In genomic region chr9:94374176-94375056, GRCh38 we compare ENCODE assay signal across 8 cellular contexts. TPM values are rescaled to one million over a fixed set of nuclear protein-coding genes. Genes with fewer than 3 reads are reported as not detected.
A peak's percentile ranks its signal among the peaks of the same experiment; 100 is the strongest.
DNase-seq lines count a peak whose midpoint lies in the region; ATAC-seq and TF ChIP-seq lines count a peak whose summit lies in the region.
"Not testable (repeated sequence)": the region's sequence is repeated elsewhere in the genome, so short reads cannot be mapped to it uniquely, and the experiment has no call there.

No MANE protein-coding gene starts in this region.

- not testable (repeated sequence) for H3K9me3 ChIP-seq in CD8-positive, alpha-beta memory T cell (ENCODE audit: low read length); duodenal mucosa (ENCODE audit: control insufficient read depth in 1 of 2, low read length in 2 of 2)

- intact Hi-C loops in lower leg skin (cut with DNase I; ENCODE audit: low total_unique reads), result not testable (repeated sequence)

- WGBS in lower leg skin, 2 donors, result 0 to 1% methylated on average over 50 to 96 of the region's 106 CpGs

- not testable (repeated sequence) for H3K27me3 Mint-ChIP-seq in CD8-positive, alpha-beta memory T cell

- not testable (repeated sequence) for H3K36me3 Mint-ChIP-seq in CD8-positive, alpha-beta memory T cell

- H3K4me1 ChIP-seq in CD8-positive, alpha-beta memory T cell (ENCODE audit: insufficient read depth, low read length); duodenal mucosa (ENCODE audit: control insufficient read depth in 1 of 2, insufficient read depth in 2 of 2, low read length in 2 of 2): not testable (repeated sequence)

- H3K4me3 Mint-ChIP-seq in CD8-positive, alpha-beta memory T cell, result peak overlapping the region; percentile 88 to 96 (median 90)

- not testable (repeated sequence) for H3K9me3 Mint-ChIP-seq in CD8-positive, alpha-beta memory T cell

- POLR2A ChIA-PET in CD8-positive, alpha-beta memory T cell (lab: Charles Lee), result not testable (repeated sequence)

- H3K9ac ChIP-seq in duodenal mucosa (ENCODE audit: low read depth in 1 of 2, low read length in 2 of 2), result not testable (repeated sequence)

- CTCF ChIA-PET in CD8-positive, alpha-beta memory T cell (lab: Charles Lee), result not testable (repeated sequence)

- H3K27ac Mint-ChIP-seq in CD8-positive, alpha-beta memory T cell, result peak overlapping the region; percentile 84 to 96 (median 92)

- not testable (repeated sequence) for H3K27me3 ChIP-seq in CD8-positive, alpha-beta memory T cell (ENCODE audit: insufficient read depth, low read length, poor library complexity, severe bottlenecking); duodenal mucosa (ENCODE audit: control insufficient read depth in 1 of 2, insufficient read depth in 2 of 2, low read length in 2 of 2)

- peak overlapping the region; percentile 44 for H3K4me3 ChIP-seq in CD8-positive, alpha-beta memory T cell (ENCODE audit: low read length)
- H3K4me3 ChIP-seq in duodenal mucosa (ENCODE audit: low read depth in 1 of 2, low read length in 2 of 2) (peak overlapping the region; percentile 65 to 66), lower leg skin (ENCODE audit: low read depth, poor library complexity, severe bottlenecking) (peak overlapping the region; percentile 52)

- DNase-seq in CD8-positive, alpha-beta memory T cell, result peak; percentile 87 to 91 (median 89)
- DNase-seq in HK-2 (ENCODE audit: unreplicated experiment) (peak; percentile 85), NCI-H82 (lab: John Stamatoyannopoulos, UW) (peak; percentile 96), lower leg skin (ENCODE audit: low spot score in 2 of 2) (peak; percentile 88 to 97)
- peak; percentile 88 to 91 for DNase-seq in activated CD4-positive, alpha-beta T cell treated with anti-CD3 and anti-CD28 coated beads, Interleukin-2, amount 50 U/mL, for 48 hours
- peak; percentile 87 to 90 for DNase-seq in stimulated activated CD4-positive, alpha-beta T cell treated with anti-CD3 and anti-CD28 coated beads, Interleukin-4, amount 100 ng/mL, for 4 hours

- TF ChIP-seq POLR2A in lower leg skin (IDR thresholded peaks at IDR 0.05), result not testable (repeated sequence)

- H3K27ac ChIP-seq in CD8-positive, alpha-beta memory T cell (ENCODE audit: low read depth, low read length), result peak overlapping the region; percentile 0
- H3K27ac ChIP-seq in duodenal mucosa (ENCODE audit: low read depth, low read length), result not testable (repeated sequence)

- peaks cover 9 to 22% (median 11%) of the 10 kb centered on the region in 3 donors for H3K4me1 Mint-ChIP-seq in CD8-positive, alpha-beta memory T cell

- TF ChIP-seq CTCF in lower leg skin (IDR thresholded peaks at IDR 0.05), result not testable (repeated sequence)

- ATAC-seq in GM19463 (IDR thresholded peaks at IDR 0.05; ENCODE audit: unreplicated experiment), result peak; percentile 94

- H3K36me3 ChIP-seq in CD8-positive, alpha-beta memory T cell (ENCODE audit: insufficient read depth, low read length); duodenal mucosa (ENCODE audit: control insufficient read depth in 1 of 2, insufficient read depth in 2 of 2, low read length in 2 of 2): not testable (repeated sequence)

RNA-seq across cellular contexts. Expression of gene NUTM2F, which starts 46.0 kb away (rescaled TPM):
- total RNA-seq in CD8-positive, alpha-beta memory T cell, result not detected
- not detected for polyA plus RNA-seq in CD8-positive, alpha-beta memory T cell
- not detected for total RNA-seq in lower leg skin
